In the genomic region with DNA sequence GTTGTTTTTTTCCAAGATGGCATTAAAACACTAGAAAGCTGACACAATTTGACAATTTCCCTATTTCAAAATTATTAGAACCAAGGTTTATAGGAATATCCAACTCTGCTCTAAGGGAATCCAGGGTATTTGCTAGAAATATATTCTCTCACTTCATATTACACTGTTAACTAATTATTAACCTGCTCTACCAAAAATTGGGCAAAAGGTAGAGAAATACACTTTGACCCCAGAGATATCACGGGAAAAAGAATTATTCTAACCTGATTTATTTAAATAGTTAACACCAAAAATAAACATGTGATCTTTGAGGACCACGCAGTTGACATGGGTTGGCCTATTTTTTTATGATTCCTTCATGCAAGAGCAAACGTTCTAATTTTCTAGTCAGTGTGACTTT, we compare ENCODE assay signal across 22 cellular contexts. TPM values are rescaled to one million over a fixed set of nuclear protein-coding genes. Genes with fewer than 3 reads are reported as not detected.
A peak's percentile ranks its signal among the peaks of the same experiment; 100 is the strongest.
DNase-seq lines count a peak whose midpoint lies in the region; ATAC-seq and TF ChIP-seq lines count a peak whose summit lies in the region.
"Had no signal": no experiment of that assay in that cellular context is flagged by ENCODE, and none has a peak within 500 bp of the region (broad histone marks: within the 10 kb centered on the region; RNA-seq: fewer than 3 reads in every experiment).

No MANE protein-coding gene starts in this region.

- no peaks in the 10 kb centered on the region for H3K27me3 Mint-ChIP-seq in effector memory CD8-positive, alpha-beta T cell

- TF ChIP-seq POLR2A in stomach (IDR thresholded peaks at IDR 0.05): no peak

- H3K27ac ChIP-seq in ascending aorta: peak overlapping the region; percentile 74 to 77
- peak overlapping the region in 35 of 59 donors; percentile 6 to 78 (median 68) for H3K27ac ChIP-seq in dorsolateral prefrontal cortex
- peak overlapping the region; percentile 78 for H3K27ac ChIP-seq in neural cell (ENCODE audit: low read length)
- peak overlapping the region in 4 of 5 donors; percentile 28 to 67 (median 42) for H3K27ac ChIP-seq in stomach

- intact Hi-C loops in ascending aorta (cut with DNase I): loop anchor here (5.0 to 10.0 kb wide), 3 partner anchors 47 to 451 kb away; no protein-coding TSS in a partner anchor
- intact Hi-C loops in dorsolateral prefrontal cortex (cut with DNase I): no loop called here
- intact Hi-C loops in stomach (cut with DNase I; ENCODE audit: low total_unique reads): no loop called here

- H2AFZ ChIP-seq in neural cell (ENCODE audit: low read depth, low read length): no peak overlapping the region

- H3K27me3 ChIP-seq in ascending aorta (no peaks in the 10 kb centered on the region), dorsolateral prefrontal cortex (no peaks in the 10 kb centered on the region), neural cell (ENCODE audit: insufficient read depth, low read depth, low read length) (no peaks in the 10 kb centered on the region), stomach (no peaks in the 10 kb centered on the region)

- H3K9me3 Mint-ChIP-seq in effector memory CD8-positive, alpha-beta T cell: peaks cover 0 to 5% of the 10 kb centered on the region in 2 donors

- H3K9ac ChIP-seq in neural cell (ENCODE audit: low read length): no peak overlapping the region

- no peaks in the 10 kb centered on the region for H3K4me1 Mint-ChIP-seq in effector memory CD8-positive, alpha-beta T cell (ENCODE audit: low read depth in 2 of 2)
- H3K4me1 Mint-ChIP-seq: CD14-positive monocyte had no signal

- H3F3A ChIP-seq in neural cell (ENCODE audit: insufficient read depth, low read length, poor library complexity, severe bottlenecking): peaks cover 11% of the 10 kb centered on the region

- H3K27ac Mint-ChIP-seq in effector memory CD8-positive, alpha-beta T cell: no peak overlapping the region
- H3K27ac Mint-ChIP-seq: CD14-positive monocyte, HFFc6 had no signal

- no peak for TF ChIP-seq EP300 in neural cell (conservative IDR thresholded peaks at IDR 0.05; ENCODE audit: poor library complexity, severe bottlenecking)
- no peak for TF ChIP-seq EP300 in stomach (IDR thresholded peaks at IDR 0.05)

- no peaks in the 10 kb centered on the region for H4K20me1 ChIP-seq in neural cell (ENCODE audit: insufficient read depth)

- no peaks in the 10 kb centered on the region for H3K9me2 ChIP-seq in neural cell (ENCODE audit: insufficient read depth, low read length)

- H3K36me3 Mint-ChIP-seq in effector memory CD8-positive, alpha-beta T cell (ENCODE audit: insufficient read depth): no peaks in the 10 kb centered on the region
- H3K36me3 Mint-ChIP-seq: CD14-positive monocyte had no signal

- DNase-seq in ascending aorta (ENCODE audit: low spot score in 2 of 2) (no peak), dorsolateral prefrontal cortex (no peak), stomach (no peak), NCI-H2107 (lab: John Stamatoyannopoulos, UW) (no peak), NCI-H1048 (lab: John Stamatoyannopoulos, UW) (no peak)
- DNase-seq in effector memory CD8-positive, alpha-beta T cell: no peak
- DNase-seq: ACHN, AML-193, Caco-2, DMS153, EL, HFFc6, NCI-H1092, NCI-H146, NCI-H2081, NCI-H510A, NCI-H774, PC-3 had no signal

- no peak overlapping the region for H3K4me2 ChIP-seq in neural cell (ENCODE audit: low read length)

- no peak overlapping the region for H3K4me3 ChIP-seq in ascending aorta
- H3K4me3 ChIP-seq in dorsolateral prefrontal cortex: no peak overlapping the region
- H3K4me3 ChIP-seq in neural cell (ENCODE audit: low read length): no peak overlapping the region
- H3K4me3 ChIP-seq in stomach: no peak overlapping the region

- H3K36me3 ChIP-seq in ascending aorta (no peaks in the 10 kb centered on the region), neural cell (ENCODE audit: insufficient read depth, low read length) (no peaks in the 10 kb centered on the region), stomach (no peaks in the 10 kb centered on the region)

- TF ChIP-seq CTCF in ascending aorta (IDR thresholded peaks at IDR 0.05) (no peak), dorsolateral prefrontal cortex (IDR thresholded peaks at IDR 0.05 in 54 of 56, conservative IDR thresholded peaks at IDR 0.05 in 2 of 56; ENCODE audit: low read depth in 1 of 56, partially characterized antibody in 56 of 56) (no peak), neural cell (IDR thresholded peaks at IDR 0.05; ENCODE audit: poor library complexity, severe bottlenecking) (no peak), stomach (IDR thresholded peaks at IDR 0.05) (no peak)

- H3K4me3 Mint-ChIP-seq in effector memory CD8-positive, alpha-beta T cell: no peak overlapping the region
- H3K4me3 Mint-ChIP-seq: CD14-positive monocyte, HFFc6 had no signal

- 28 to 58% (median 38%) methylated on average over 3 of the region's 3 CpGs for whole genome bisulfite sequencing in stomach, 5 donors

- no peak for ATAC-seq in effector memory CD8-positive, alpha-beta T cell (replicated peaks)
- no peak for ATAC-seq in HG02798 (IDR thresholded peaks at IDR 0.05; ENCODE audit: poor library complexity, unreplicated experiment)
- ATAC-seq: PC-3 had no signal

- H3K9me3 ChIP-seq in ascending aorta: no peaks in the 10 kb centered on the region
- H3K9me3 ChIP-seq in neural cell (ENCODE audit: low read length): no peaks in the 10 kb centered on the region
- H3K9me3 ChIP-seq in stomach: no peaks in the 10 kb centered on the region
- H3K9me3 ChIP-seq: Caco-2 had no signal

- no peaks in the 10 kb centered on the region for H3K79me2 ChIP-seq in neural cell (replicated peaks; ENCODE audit: insufficient read depth, low read length)

- peaks cover 0 to 15% of the 10 kb centered on the region in 2 donors for H3K4me1 ChIP-seq in ascending aorta
- no peaks in the 10 kb centered on the region for H3K4me1 ChIP-seq in stomach
- H3K4me1 ChIP-seq: Caco-2 had no signal

- TF ChIP-seq RAD21 in neural cell (conservative IDR thresholded peaks at IDR 0.05): no peak

TF ChIP-seq in neural cell, 6 proteins besides CTCF, POLR2A, EP300 and RAD21:
- no peak for TF ChIP-seq REST (IDR thresholded peaks at IDR 0.05; ENCODE audit: borderline replicate concordance)
- no peak for TF ChIP-seq SMC3 (conservative IDR thresholded peaks at IDR 0.05; ENCODE audit: poor library complexity)
- TF ChIP-seq EZH2 (IDR thresholded peaks at IDR 0.05; ENCODE audit: borderline replicate concordance, insufficient read depth, low read length, poor library complexity, severe bottlenecking): no peak
- TF ChIP-seq TAF1 (IDR thresholded peaks at IDR 0.05; ENCODE audit: low read depth): no peak
- TF ChIP-seq POLR2AphosphoS5 (IDR thresholded peaks at IDR 0.05): no peak
- no peak for TF ChIP-seq MXI1 (conservative IDR thresholded peaks at IDR 0.05; ENCODE audit: poor library complexity, severe bottlenecking)

RNA-seq across cellular contexts. Expression of gene FAM13C, which starts 21.6 kb away (rescaled TPM):
- total RNA-seq in ascending aorta (10.7 TPM), dorsolateral prefrontal cortex (100 to 1,000 TPM in 44 of 120 experiments, 10 to 100 TPM in 76; 54.6 to 219 (median 93.7) TPM), stomach (10 to 100 TPM in 4 of 5 donors, under 1 TPM in 1; 0.89 to 47.3 (median 19.4) TPM)
- polyA plus RNA-seq in neural cell (89.3 and 92.7 TPM in 2 replicates), stomach (1 to 10 TPM; 2.2 to 7.2 (median 2.5) TPM)
- 198 and 231 TPM in 2 replicates for polyA minus RNA-seq in neural cell
- total RNA-seq: HFFc6, MCF 10A had no signal
- polyA plus RNA-seq: CD14-positive monocyte had no signal
